Comparison of ENCODE assay signal across 1 cellular context in genomic region chr14:96231731-96232130, GRCh38.
TF ChIP-seq lines count a peak whose summit lies in the region.

No MANE protein-coding gene starts in this region.

TF ChIP-seq in HepG2, 621 proteins besides CTCF, POLR2A, EP300 and RAD21:
- TF ChIP-seq MNT (IDR thresholded peaks at IDR 0.05), result peak; percentile 60
- no peak for TF ChIP-seq ZNF549 (CRISPR knock-in tag; IDR thresholded peaks at IDR 0.05)
